8 cellular contexts compared by ENCODE assay signal in the genomic region with DNA sequence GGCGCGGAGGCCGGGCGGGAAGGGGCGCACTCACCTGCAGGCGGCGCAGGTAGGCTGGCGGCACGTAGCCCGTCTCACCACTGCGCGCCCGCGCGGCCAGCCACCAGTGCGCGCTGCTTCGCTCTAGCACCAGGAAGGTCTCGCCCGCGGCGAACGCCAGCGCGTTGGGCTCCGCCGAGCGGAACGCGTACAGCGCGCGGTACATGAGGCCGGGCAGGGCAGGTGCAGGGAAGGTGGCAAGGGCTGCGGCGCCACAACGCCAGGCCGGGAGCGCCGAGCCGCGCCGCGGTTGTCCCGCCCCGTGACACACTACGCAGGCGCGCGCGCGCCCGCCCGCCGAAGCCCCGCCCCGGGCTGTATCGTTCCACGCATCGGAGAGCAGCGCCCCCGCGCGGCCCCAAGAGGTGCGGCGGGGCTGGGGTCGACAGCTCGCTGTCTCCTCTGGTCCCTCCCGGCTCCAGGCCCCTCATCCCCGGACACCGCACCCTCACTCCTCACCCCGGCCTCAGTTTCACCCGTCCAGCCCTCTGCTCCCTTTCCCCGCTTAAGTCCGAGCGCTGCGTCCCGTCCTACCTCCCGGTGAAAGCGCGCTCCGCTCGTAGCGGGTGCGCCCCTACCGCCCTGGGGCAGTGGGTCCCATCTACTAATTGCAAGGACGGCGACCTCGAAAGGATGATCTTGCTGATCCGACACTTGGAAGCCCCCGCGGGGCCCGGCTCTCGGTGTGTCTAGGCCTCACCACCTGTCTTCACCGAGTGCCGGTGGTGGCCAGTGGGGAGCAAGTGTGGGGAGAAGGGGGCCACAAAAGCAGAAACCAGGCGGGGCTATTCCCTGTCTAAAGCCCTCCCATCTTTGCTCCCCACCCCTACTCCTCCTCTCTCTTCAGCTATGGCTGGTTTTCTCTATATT. TPM values are rescaled to one million over a fixed set of nuclear protein-coding genes. Genes with fewer than 3 reads are reported as not detected.
DNase-seq lines count a peak whose midpoint lies in the region; ATAC-seq, FAIRE-seq and TF ChIP-seq lines count a peak whose summit lies in the region.

Gene NCKIPSD, minus strand, starts transcription at position 313 of the 909 bp plus-strand sequence. Its CDS starts 108 bp downstream, at position 205.

- H3K4me1 ChIP-seq in PC-3 (ENCODE audit: insufficient read depth, low read length) (peaks cover 20% of the 10 kb centered on the region), mucosa of rectum (ENCODE audit: control insufficient read depth in 2 of 2, insufficient read depth in 2 of 2, low read length in 2 of 2) (peaks cover 14 to 32% of the 10 kb centered on the region in 2 donors)

- H3K4me2 ChIP-seq in PC-3 (ENCODE audit: low read length): peak within 1 kb of the TSS; percentile 96

- H4K20me1 ChIP-seq in PC-3 (ENCODE audit: low read length): 0 out of 2 replicates have a peak, but pooled peaks cover 7% of the 10 kb centered on the region

- H3K9me3 ChIP-seq in PC-3 (ENCODE audit: low read length) (no peaks in the 10 kb centered on the region), mucosa of rectum (ENCODE audit: control insufficient read depth in 2 of 2, low read length in 2 of 2) (no peaks in the 10 kb centered on the region)

- POLR2A ChIA-PET in PC-3 (lab: Charles Lee; ENCODE audit: unreplicated experiment): interaction anchor here (0.5 kb wide), 1 partner anchor 11 kb away, joined by 3 read pairs; no protein-coding TSS in a partner anchor

- BruUV-seq in PC-3 (replicated peaks; lab: Mats Ljungman, UMichigan): no TSS peak

- H3K9me2 ChIP-seq in PC-3 (replicated peaks; ENCODE audit: low read length): no peaks in the 10 kb centered on the region

- intact Hi-C loops in PC-3 (cut with micrococcal nuclease): loop anchor here (1.0 to 2.0 kb wide), 4 partner anchors 51 to 221 kb away; partner anchors contain the start of gene SLC26A6

- FAIRE-seq in HTR-8/SVneo (lab: Jason Lieb, UNC): peak; percentile 91

- CTCF ChIA-PET in PC-3 (lab: Charles Lee): interaction anchor here (0.5 to 1.1 kb wide), 6 partner anchors 50 to 161 kb away, joined by 3 to 9 read pairs (median 3); partner anchors contain the start of genes PFKFB4 and SLC26A6

- H3K36me3 ChIP-seq in PC-3 (ENCODE audit: low read depth, low read length) (peaks cover 49% of the 10 kb centered on the region), mucosa of rectum (ENCODE audit: control insufficient read depth in 2 of 2, insufficient read depth in 2 of 2, low read length in 2 of 2) (peaks cover 48 to 52% of the 10 kb centered on the region in 2 donors)

- H3K4me3 ChIP-seq in PC-3 (ENCODE audit: low read length) (peak within 1 kb of the TSS; percentile 90), epithelial cell of proximal tubule (ENCODE audit: low read depth, low read length) (peak within 1 kb of the TSS; percentile 98), mucosa of rectum (ENCODE audit: low read length in 2 of 2) (peak within 1 kb of the TSS; percentile 86 to 97)

- H3K79me2 ChIP-seq in PC-3 (ENCODE audit: low read length): peaks cover 30% of the 10 kb centered on the region

- ATAC-seq in GM21360 (IDR thresholded peaks at IDR 0.05; ENCODE audit: unreplicated experiment): peak; percentile 71
- ATAC-seq in PC-3: peak; percentile 81

- peak within 1 kb of the TSS; percentile 51 for H3K27ac ChIP-seq in PC-3 (ENCODE audit: low read length)
- peak within 1 kb of the TSS; percentile 92 for H3K27ac ChIP-seq in mucosa of rectum (ENCODE audit: low read depth in 2 of 2, low read length in 2 of 2)

- TF ChIP-seq CTCF in PC-3 (conservative IDR thresholded peaks at IDR 0.05; ENCODE audit: low read depth, low read length) (peak; percentile 79), epithelial cell of proximal tubule (conservative IDR thresholded peaks at IDR 0.05; ENCODE audit: low read depth, low read length) (peak; percentile 57)

- H2AFZ ChIP-seq in PC-3 (ENCODE audit: low read length): peak within 1 kb of the TSS; percentile 81

- DNase-seq in DMS 273 (lab: John Stamatoyannopoulos, UW; ENCODE audit: unreplicated experiment): peak; percentile 93
- peak; percentile 89 for DNase-seq in HTR-8/SVneo (ENCODE audit: insufficient read length, low spot score)
- DNase-seq in PC-3: peak; percentile 92
- peak; percentile 88 for DNase-seq in activated T-cell treated with anti-CD3 and anti-CD28 coated beads for 4 hours
- no peak for DNase-seq in epithelial cell of proximal tubule (ENCODE audit: low read depth)
- peak; percentile 74 to 87 for DNase-seq in stimulated activated CD8-positive, alpha-beta memory T cell treated with anti-CD3 and anti-CD28 coated beads, Interleukin-7, amount 100 ng/mL, for 1 hour (ENCODE audit: low read depth in 2 of 2)

- H3K27me3 ChIP-seq in PC-3 (ENCODE audit: low read length) (no peaks in the 10 kb centered on the region), mucosa of rectum (ENCODE audit: control insufficient read depth in 2 of 2, insufficient read depth in 2 of 2, low read length in 2 of 2) (no peaks in the 10 kb centered on the region)

- H3K9ac ChIP-seq in PC-3 (ENCODE audit: low read length) (peak within 1 kb of the TSS; percentile 92), mucosa of rectum (ENCODE audit: low read depth in 1 of 2, low read length in 2 of 2) (peak within 1 kb of the TSS; percentile 76 to 90)

- H3F3A ChIP-seq in PC-3 (ENCODE audit: low read length, unreplicated experiment): peaks cover 4% of the 10 kb centered on the region

RNA-seq across cellular contexts. Expression of gene NCKIPSD, which starts in this region (rescaled TPM):
- total RNA-seq in PC-3 (2014; rRNA removed) (56.3 and 66.8 TPM in 2 replicates), epithelial cell of proximal tubule (34.4 and 45.5 TPM in 2 replicates)
